In genomic region chr2:177625744-177626655, GRCh38 we compare ENCODE assay signal across 12 cellular contexts.
DNase-seq lines count a peak whose midpoint lies in the region; ATAC-seq and TF ChIP-seq lines count a peak whose summit lies in the region.
"Had no signal": no experiment of that assay in that cellular context is flagged by ENCODE, and none has a peak within 500 bp of the region (broad histone marks: within the 10 kb centered on the region; RNA-seq: fewer than 3 reads in every experiment).

No MANE protein-coding gene starts in this region.

- intact Hi-C loops in activated CD4-positive, alpha-beta T cell treated with anti-CD3 and anti-CD28 coated beads for 36 hours (cut with DNase I, micrococcal nuclease), result no loop called here
- intact Hi-C loops in activated B cell treated with CpG ODN at 0.5 μM for 24 hours (cut with micrococcal nuclease), result no loop called here

- H2BK5ac ChIP-seq in trophoblast cell (ENCODE audit: low read depth, low read length, poor library complexity), result no peak overlapping the region

- H2AK5ac ChIP-seq in trophoblast cell (ENCODE audit: low read length), result no peak overlapping the region

- H3K4me3 Mint-ChIP-seq in activated CD4-positive, alpha-beta T cell treated with anti-CD3 and anti-CD28 coated beads for 36 hours, result no peak overlapping the region
- peak overlapping the region; percentile 60 for H3K4me3 Mint-ChIP-seq in activated B cell treated with CpG ODN at 0.5 μM for 24 hours

- H3K27me3 ChIP-seq in trophoblast cell (ENCODE audit: insufficient read depth, low read length), result no peaks in the 10 kb centered on the region

- H3K23ac ChIP-seq in trophoblast cell (ENCODE audit: low read length), result no peak overlapping the region

- no peaks in the 10 kb centered on the region for H3K36me3 Mint-ChIP-seq in activated CD4-positive, alpha-beta T cell treated with anti-CD3 and anti-CD28 coated beads for 36 hours (ENCODE audit: low read depth)
- no peaks in the 10 kb centered on the region for H3K36me3 Mint-ChIP-seq in activated B cell treated with CpG ODN at 0.5 μM for 24 hours (ENCODE audit: low read depth)

- H3K36me3 ChIP-seq in trophoblast cell (ENCODE audit: control insufficient read depth in 1 of 2, insufficient read depth in 2 of 2, low read length in 2 of 2), result no peaks in the 10 kb centered on the region
- H3K36me3 ChIP-seq: breast epithelium, left lung had no signal

- peaks cover 7% of the 10 kb centered on the region for H3K27me3 Mint-ChIP-seq in activated CD4-positive, alpha-beta T cell treated with anti-CD3 and anti-CD28 coated beads for 36 hours
- no peaks in the 10 kb centered on the region for H3K27me3 Mint-ChIP-seq in activated B cell treated with CpG ODN at 0.5 μM for 24 hours

- H3K4ac ChIP-seq in trophoblast cell (ENCODE audit: low read depth, low read length), result no peak overlapping the region

- no peaks in the 10 kb centered on the region for H3K79me1 ChIP-seq in trophoblast cell (ENCODE audit: low read length)

- H2BK120ac ChIP-seq in trophoblast cell (ENCODE audit: insufficient read depth, low read length, poor library complexity), result no peak overlapping the region

- H3K4me1 Mint-ChIP-seq in activated CD4-positive, alpha-beta T cell treated with anti-CD3 and anti-CD28 coated beads for 36 hours, result no peaks in the 10 kb centered on the region
- peaks cover 8% of the 10 kb centered on the region for H3K4me1 Mint-ChIP-seq in activated B cell treated with CpG ODN at 0.5 μM for 24 hours

- H3K79me2 ChIP-seq in trophoblast cell (ENCODE audit: control insufficient read depth, insufficient read depth, low read length, poor library complexity), result no peaks in the 10 kb centered on the region

- DNase-seq in activated CD4-positive, alpha-beta T cell treated with anti-CD3 and anti-CD28 coated beads for 36 hours, result peak; percentile 11
- no peak for DNase-seq in activated CD4-positive, alpha-beta T cell treated with anti-CD3 and anti-CD28 coated beads for 48 hours
- DNase-seq in NCI-H1694 treated with DMSO at 0.1 percent for 48 hours (lab: John Stamatoyannopoulos, UW), result peak; percentile 83
- no peak for DNase-seq in activated B cell treated with CpG ODN at 0.5 μM for 24 hours
- DNase-seq in trophoblast cell, result no peak
- no peak for DNase-seq in stimulated activated CD4-positive, alpha-beta T cell treated with anti-CD3 and anti-CD28 coated beads, Interleukin-1b, Interleukin-23, amount 100 ng/mL, for 48 hours
- no peak for DNase-seq in DMS79 (lab: John Stamatoyannopoulos, UW)
- DNase-seq: activated T-cell treated with anti-CD3 and anti-CD28 coated beads for 4 hours had no signal

- ATAC-seq in activated CD4-positive, alpha-beta T cell treated with anti-CD3 and anti-CD28 coated beads for 36 hours, result peak; percentile 57
- ATAC-seq in activated B cell treated with CpG ODN at 0.5 μM for 24 hours (ENCODE audit: low read depth), result peak; percentile 66
- no peak for ATAC-seq in GM21515 (IDR thresholded peaks at IDR 0.05; ENCODE audit: unreplicated experiment)
- ATAC-seq: left lung, SK-N-SH treated with all-trans-retinoic acid at 6 μM for 48 hours had no signal

- CTCF ChIA-PET in activated CD4-positive, alpha-beta T cell treated with anti-CD3 and anti-CD28 coated beads for 36 hours (lab: Charles Lee), result interaction anchor here (0.6 to 0.9 kb wide), 4 partner anchors 60 to 609 kb away, joined by 3 read pairs; no protein-coding TSS in a partner anchor
- CTCF ChIA-PET in activated B cell treated with CpG ODN at 0.5 μM for 24 hours (lab: Charles Lee), result interaction anchor here (1.2 kb wide), 1 partner anchor 22 kb away, joined by 3 read pairs; no protein-coding TSS in a partner anchor

- WGBS in trophoblast cell (ENCODE audit: extremely low coverage, insufficient coverage, insufficient read length), result no CpG with 5 or more reads among the region's 10 CpGs

- no peak overlapping the region for H4K91ac ChIP-seq in trophoblast cell (ENCODE audit: low read depth, low read length)

- no peak for TF ChIP-seq CTCF in activated B cell treated with CpG ODN at 0.5 μM for 24 hours (IDR thresholded peaks at IDR 0.05)

- H3K4me2 ChIP-seq in trophoblast cell (ENCODE audit: low read length), result no peak overlapping the region

- POLR2A ChIA-PET in activated CD4-positive, alpha-beta T cell treated with anti-CD3 and anti-CD28 coated beads for 36 hours (lab: Charles Lee), result no interaction called here
- POLR2A ChIA-PET in activated B cell treated with CpG ODN at 0.5 μM for 24 hours (lab: Charles Lee), result interaction anchor here (0.7 kb wide), 1 partner anchor 1502 kb away, joined by 3 read pairs; no protein-coding TSS in a partner anchor

- no peak overlapping the region for H3K18ac ChIP-seq in trophoblast cell (ENCODE audit: low read length)

- no peak overlapping the region for H3K4me3 ChIP-seq in trophoblast cell (ENCODE audit: low read depth, low read length)
- H3K4me3 ChIP-seq: breast epithelium, left lung had no signal

- H3K27ac Mint-ChIP-seq in activated CD4-positive, alpha-beta T cell treated with anti-CD3 and anti-CD28 coated beads for 36 hours, result no peak overlapping the region
- no peak overlapping the region for H3K27ac Mint-ChIP-seq in activated B cell treated with CpG ODN at 0.5 μM for 24 hours

- H3K9me3 ChIP-seq in trophoblast cell (ENCODE audit: insufficient read depth, low read depth, low read length), result no peaks in the 10 kb centered on the region
- H3K9me3 ChIP-seq: breast epithelium, left lung had no signal

- no peaks in the 10 kb centered on the region for H3K9me3 Mint-ChIP-seq in activated CD4-positive, alpha-beta T cell treated with anti-CD3 and anti-CD28 coated beads for 36 hours (ENCODE audit: low read depth)
- no peaks in the 10 kb centered on the region for H3K9me3 Mint-ChIP-seq in activated B cell treated with CpG ODN at 0.5 μM for 24 hours

- no peak overlapping the region for H3K27ac ChIP-seq in trophoblast cell (ENCODE audit: low read depth, low read length)
- H3K27ac ChIP-seq: breast epithelium, left lung had no signal

- H3K4me1 ChIP-seq in trophoblast cell (ENCODE audit: control insufficient read depth in 1 of 2, insufficient read depth in 2 of 2, low read length in 2 of 2), result no peaks in the 10 kb centered on the region
- H3K4me1 ChIP-seq: breast epithelium, left lung had no signal

- no peak overlapping the region for H4K12ac ChIP-seq in trophoblast cell (ENCODE audit: low read depth, low read length)

- no peak overlapping the region for H2BK12ac ChIP-seq in trophoblast cell (ENCODE audit: low read length)

- no peak overlapping the region for H2AFZ ChIP-seq in trophoblast cell (ENCODE audit: insufficient read depth, low read length, poor library complexity)

- H4K8ac ChIP-seq in trophoblast cell (ENCODE audit: low read depth, low read length), result no peak overlapping the region

- H3K9ac ChIP-seq in trophoblast cell (ENCODE audit: low read length), result peak overlapping the region; percentile 23

- no peak overlapping the region for H3K14ac ChIP-seq in trophoblast cell (ENCODE audit: low read length)

Comparison
In these comparisons a context has a peak if more than half of its experiments do, and no peak if none do; other contexts are left out.
1. DNase-seq: peak in activated CD4-positive, alpha-beta T cell treated with anti-CD3 and anti-CD28 coated beads for 36 hours (single experiment) and NCI-H1694 treated with DMSO at 0.1 percent for 48 hours (single experiment); none in activated CD4-positive, alpha-beta T cell treated with anti-CD3 and anti-CD28 coated beads for 48 hours (single experiment), activated B cell treated with CpG ODN at 0.5 μM for 24 hours (single experiment), trophoblast cell (0 of 2), stimulated activated CD4-positive, alpha-beta T cell treated with anti-CD3 and anti-CD28 coated beads, Interleukin-1b, Interleukin-23, amount 100 ng/mL, for 48 hours (single experiment) and DMS79 (single experiment).